ENCODE assay signal across 15 cellular contexts in genomic region chr7:148944935-148945934, GRCh38.
DNase-seq lines count a peak whose midpoint lies in the region; ATAC-seq and TF ChIP-seq lines count a peak whose summit lies in the region.
"Had no signal": no experiment of that assay in that cellular context is flagged by ENCODE, and none has a peak within 500 bp of the region (broad histone marks: within the 10 kb centered on the region; RNA-seq: fewer than 3 reads in every experiment).

No MANE protein-coding gene starts in this region.

- intact Hi-C loops in psoas muscle (cut with DNase I) (loop anchor here in 1 of 2 donors (5.0 kb wide), 1 partner anchor 248 kb away; the partner anchor contains the start of gene CUL1), heart right ventricle (cut with DNase I) (loop anchor here in 5 of 10 donors (5.0 to 10.0 kb wide), 3 partner anchors 60 to 250 kb away; partner anchors contain the start of genes EZH2 (in 4 of the 5) and CUL1 (in 1 of the 5))

- H3K36me3 ChIP-seq in psoas muscle (ENCODE audit: insufficient read depth in 1 of 2, low read depth in 1 of 2) = no peaks in the 10 kb centered on the region
- H3K36me3 ChIP-seq in heart right ventricle = no peaks in the 10 kb centered on the region
- H3K36me3 ChIP-seq: ovary, stomach had no signal

- DNase-seq in EL (peak; percentile 44), NCI-H2171 treated with DMSO at 0.1 percent for 48 hours (lab: John Stamatoyannopoulos, UW) (peak; percentile 31), cardiac fibroblast (ENCODE audit: low read depth in 2 of 2) (peak; percentile 76 to 82), psoas muscle (peak in 1 of 2 donors; percentile 54), SIG-M5 (lab: John Stamatoyannopoulos, UW) (no peak), heart right ventricle (no peak)
- DNase-seq: activated CD4-positive, alpha-beta memory T cell treated with anti-CD3 and anti-CD28 coated beads, Interleukin-2, amount 10 ng/mL, durations not matched to agents 7 days and 5 days; activated naive CD4-positive, alpha-beta T cell treated with anti-CD3 and anti-CD28 coated beads, Interleukin-2, amount 10 ng/mL, durations not matched to agents 7 days and 5 days; NCI-H1105; stimulated activated CD4-positive, alpha-beta T cell treated with anti-CD3 and anti-CD28 coated beads, Interleukin-4, amount 100 ng/mL, for 24 hours; stomach; T-helper 17 cell had no signal

- H3K27me3 ChIP-seq in psoas muscle (ENCODE audit: insufficient read depth in 3 of 3, low read length in 2 of 3) (no peaks in the 10 kb centered on the region), heart right ventricle (no peaks in the 10 kb centered on the region)
- H3K27me3 ChIP-seq: ovary, stomach had no signal

- no peak overlapping the region for H3K27ac ChIP-seq in psoas muscle
- no peak overlapping the region for H3K27ac ChIP-seq in heart right ventricle
- H3K27ac ChIP-seq: ovary, stomach had no signal

- no peaks in the 10 kb centered on the region for H3K9me3 ChIP-seq in psoas muscle
- peaks cover 0 to 5% (median 0%) of the 10 kb centered on the region in 11 donors for H3K9me3 ChIP-seq in heart right ventricle
- H3K9me3 ChIP-seq: ovary, stomach had no signal

- peaks cover 1% of the 10 kb centered on the region for H3K4me1 ChIP-seq in psoas muscle
- H3K4me1 ChIP-seq in heart right ventricle = peaks cover 0 to 17% (median 9%) of the 10 kb centered on the region in 9 donors

- peak; percentile 17 to 39 (median 30) for ATAC-seq in psoas muscle
- no peak for ATAC-seq in GM18873 (IDR thresholded peaks at IDR 0.05; ENCODE audit: low FRiP score, unreplicated experiment)
- ATAC-seq in heart right ventricle = no peak
- ATAC-seq: T-helper 17 cell had no signal

- 41 to 57% (median 55%) methylated on average over 8 of the region's 8 CpGs for WGBS in psoas muscle, 3 donors
- WGBS in heart right ventricle, 2 donors = 61 to 62% methylated on average over 8 of the region's 8 CpGs

- H3K4me3 ChIP-seq in cardiac fibroblast (replicated peaks in 1 of 2; ENCODE audit: low read depth in 2 of 2, low read length in 2 of 2) (no peak overlapping the region), psoas muscle (no peak overlapping the region), heart right ventricle (no peak overlapping the region)
- H3K4me3 ChIP-seq: lung, ovary, stomach had no signal

- TF ChIP-seq CTCF in cardiac fibroblast (IDR thresholded peaks at IDR 0.05; ENCODE audit: low read depth, low read length) (no peak), psoas muscle (IDR thresholded peaks at IDR 0.05) (no peak), heart right ventricle (IDR thresholded peaks at IDR 0.05) (no peak)

Comparison
In these comparisons a context has a peak if more than half of its experiments do, and no peak if none do; other contexts are left out.
1. DNase-seq: peak in EL (single experiment), NCI-H2171 treated with DMSO at 0.1 percent for 48 hours (single experiment) and cardiac fibroblast (2 of 2); none in SIG-M5 (single experiment) and heart right ventricle (0 of 2).
2. ATAC-seq: peak in psoas muscle (4 of 4); none in GM18873 (single experiment) and heart right ventricle (0 of 8).